1 cellular context compared by ENCODE assay signal in genomic region chr9:35669331-35670145, GRCh38.
TF ChIP-seq lines count a peak whose summit lies in the region.

No MANE protein-coding gene starts in this region.

TF ChIP-seq in HepG2, 621 proteins besides CTCF, POLR2A, EP300 and RAD21 (continued from another document and continues in another):
- TF ChIP-seq SOX13 (IDR thresholded peaks at IDR 0.05) (0 out of 2 replicates have a peak, but pooled peaks have one; percentile 36), SOX13 (CRISPR knock-in tag; conservative IDR thresholded peaks at IDR 0.05 in 1 of 2, IDR thresholded peaks at IDR 0.05 in 1 of 2) (peak in 1 of 2 experiments; percentile 82; a peak in 2 of 4 replicates), TBX3 (IDR thresholded peaks at IDR 0.05; ENCODE audit: borderline replicate concordance) (no peak), RAD51 (IDR thresholded peaks at IDR 0.05; ENCODE audit: borderline replicate concordance) (no peak), TEAD2 (CRISPR knock-in tag; IDR thresholded peaks at IDR 0.05) (no peak), NR2F2 (IDR thresholded peaks at IDR 0.05; ENCODE audit: borderline replicate concordance, low read depth) (no peak), ZNF572 (CRISPR knock-in tag; IDR thresholded peaks at IDR 0.05) (no peak), CHCHD3 (CRISPR knock-in tag; IDR thresholded peaks at IDR 0.05) (no peak), ETV5 (CRISPR knock-in tag; IDR thresholded peaks at IDR 0.05; ENCODE audit: borderline replicate concordance) (peak; percentile 78), LBX2 (CRISPR knock-in tag; IDR thresholded peaks at IDR 0.05; ENCODE audit: borderline replicate concordance) (no peak), PHF21A (CRISPR knock-in tag; IDR thresholded peaks at IDR 0.05) (peak; percentile 99), PAF1 (CRISPR knock-in tag; IDR thresholded peaks at IDR 0.05) (no peak), ZFP37 (CRISPR knock-in tag; IDR thresholded peaks at IDR 0.05; ENCODE audit: borderline replicate concordance) (no peak), DRAP1 (CRISPR knock-in tag; IDR thresholded peaks at IDR 0.05) (peak; percentile 38; the same call in 1 of the 2 replicates), SMAD1 (CRISPR knock-in tag; IDR thresholded peaks at IDR 0.05; ENCODE audit: borderline replicate concordance, low read depth) (no peak), SRSF1 (optimal IDR thresholded peaks at IDR 0.05; ENCODE audit: low read depth, low read length) (no peak), MAFG (CRISPR knock-in tag; IDR thresholded peaks at IDR 0.05) (no peak), ZNF567 (CRISPR knock-in tag; IDR thresholded peaks at IDR 0.05; ENCODE audit: borderline replicate concordance) (no peak), ZNF431 (CRISPR knock-in tag; IDR thresholded peaks at IDR 0.05; ENCODE audit: borderline replicate concordance, low read depth) (no peak), ZFP90 (CRISPR knock-in tag; IDR thresholded peaks at IDR 0.05; ENCODE audit: borderline replicate concordance) (no peak), CAMTA2 (CRISPR knock-in tag; IDR thresholded peaks at IDR 0.05; ENCODE audit: borderline replicate concordance) (no peak), PHF5A (CRISPR knock-in tag; IDR thresholded peaks at IDR 0.05; ENCODE audit: low read depth, unreplicated experiment) (no peak), ZNF720 (CRISPR knock-in tag; IDR thresholded peaks at IDR 0.05) (no peak), ZNF124 (CRISPR knock-in tag; IDR thresholded peaks at IDR 0.05) (peak; percentile 72; the same call in 1 of the 2 replicates), MED1 (CRISPR knock-in tag; IDR thresholded peaks at IDR 0.05) (peak; percentile 58), MAZ (IDR thresholded peaks at IDR 0.05; ENCODE audit: borderline replicate concordance, low read depth, low read length) (no peak), MAZ (CRISPR knock-in tag; IDR thresholded peaks at IDR 0.05; ENCODE audit: low read depth) (no peak), USF2 (IDR thresholded peaks at IDR 0.05; ENCODE audit: low read depth, low read length) (no peak), USF2 (CRISPR knock-in tag; IDR thresholded peaks at IDR 0.05; ENCODE audit: borderline replicate concordance) (no peak), E2F5 (CRISPR knock-in tag; conservative IDR thresholded peaks at IDR 0.05) (no peak), PITX1 (CRISPR knock-in tag; IDR thresholded peaks at IDR 0.05) (peak; percentile 71; the same call in 1 of the 2 replicates), ZNF331 (CRISPR knock-in tag; IDR thresholded peaks at IDR 0.05) (peak; percentile 87), MZF1 (CRISPR knock-in tag; IDR thresholded peaks at IDR 0.05; ENCODE audit: borderline replicate concordance) (no peak), AHR (CRISPR knock-in tag; IDR thresholded peaks at IDR 0.05) (no peak; the same call in 1 of the 2 replicates), ATAD3A (CRISPR knock-in tag; IDR thresholded peaks at IDR 0.05) (no peak), ZNF468 (CRISPR knock-in tag; IDR thresholded peaks at IDR 0.05) (no peak), SSRP1 (CRISPR knock-in tag; IDR thresholded peaks at IDR 0.05) (no peak), HMGA1 (CRISPR knock-in tag; conservative IDR thresholded peaks at IDR 0.05) (no peak), RFX5 (IDR thresholded peaks at IDR 0.05; ENCODE audit: low read depth, low read length) (no peak), MXD3 (CRISPR knock-in tag; IDR thresholded peaks at IDR 0.05) (no peak), SP2 (CRISPR knock-in tag; IDR thresholded peaks at IDR 0.05) (no peak)
- TF ChIP-seq, protein P1, sequence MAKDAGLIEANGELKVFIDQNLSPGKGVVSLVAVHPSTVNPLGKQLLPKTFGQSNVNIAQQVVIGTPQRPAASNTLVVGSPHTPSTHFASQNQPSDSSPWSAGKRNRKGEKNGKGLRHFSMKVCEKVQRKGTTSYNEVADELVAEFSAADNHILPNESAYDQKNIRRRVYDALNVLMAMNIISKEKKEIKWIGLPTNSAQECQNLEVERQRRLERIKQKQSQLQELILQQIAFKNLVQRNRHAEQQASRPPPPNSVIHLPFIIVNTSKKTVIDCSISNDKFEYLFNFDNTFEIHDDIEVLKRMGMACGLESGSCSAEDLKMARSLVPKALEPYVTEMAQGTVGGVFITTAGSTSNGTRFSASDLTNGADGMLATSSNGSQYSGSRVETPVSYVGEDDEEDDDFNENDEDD (CRISPR knock-in tag; IDR thresholded peaks at IDR 0.05; ENCODE audit: borderline replicate concordance): no peak
- TF ChIP-seq, protein P2, sequence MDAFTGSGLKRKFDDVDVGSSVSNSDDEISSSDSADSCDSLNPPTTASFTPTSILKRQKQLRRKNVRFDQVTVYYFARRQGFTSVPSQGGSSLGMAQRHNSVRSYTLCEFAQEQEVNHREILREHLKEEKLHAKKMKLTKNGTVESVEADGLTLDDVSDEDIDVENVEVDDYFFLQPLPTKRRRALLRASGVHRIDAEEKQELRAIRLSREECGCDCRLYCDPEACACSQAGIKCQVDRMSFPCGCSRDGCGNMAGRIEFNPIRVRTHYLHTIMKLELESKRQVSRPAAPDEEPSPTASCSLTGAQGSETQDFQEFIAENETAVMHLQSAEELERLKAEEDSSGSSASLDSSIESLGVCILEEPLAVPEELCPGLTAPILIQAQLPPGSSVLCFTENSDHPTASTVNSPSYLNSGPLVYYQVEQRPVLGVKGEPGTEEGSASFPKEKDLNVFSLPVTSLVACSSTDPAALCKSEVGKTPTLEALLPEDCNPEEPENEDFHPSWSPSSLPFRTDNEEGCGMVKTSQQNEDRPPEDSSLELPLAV (CRISPR knock-in tag; conservative IDR thresholded peaks at IDR 0.05; ENCODE audit: low read depth): no peak
- TF ChIP-seq, protein P3, sequence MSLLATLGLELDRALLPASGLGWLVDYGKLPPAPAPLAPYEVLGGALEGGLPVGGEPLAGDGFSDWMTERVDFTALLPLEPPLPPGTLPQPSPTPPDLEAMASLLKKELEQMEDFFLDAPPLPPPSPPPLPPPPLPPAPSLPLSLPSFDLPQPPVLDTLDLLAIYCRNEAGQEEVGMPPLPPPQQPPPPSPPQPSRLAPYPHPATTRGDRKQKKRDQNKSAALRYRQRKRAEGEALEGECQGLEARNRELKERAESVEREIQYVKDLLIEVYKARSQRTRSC (CRISPR knock-in tag; IDR thresholded peaks at IDR 0.05; ENCODE audit: low read depth): no peak
- TF ChIP-seq, protein P4, sequence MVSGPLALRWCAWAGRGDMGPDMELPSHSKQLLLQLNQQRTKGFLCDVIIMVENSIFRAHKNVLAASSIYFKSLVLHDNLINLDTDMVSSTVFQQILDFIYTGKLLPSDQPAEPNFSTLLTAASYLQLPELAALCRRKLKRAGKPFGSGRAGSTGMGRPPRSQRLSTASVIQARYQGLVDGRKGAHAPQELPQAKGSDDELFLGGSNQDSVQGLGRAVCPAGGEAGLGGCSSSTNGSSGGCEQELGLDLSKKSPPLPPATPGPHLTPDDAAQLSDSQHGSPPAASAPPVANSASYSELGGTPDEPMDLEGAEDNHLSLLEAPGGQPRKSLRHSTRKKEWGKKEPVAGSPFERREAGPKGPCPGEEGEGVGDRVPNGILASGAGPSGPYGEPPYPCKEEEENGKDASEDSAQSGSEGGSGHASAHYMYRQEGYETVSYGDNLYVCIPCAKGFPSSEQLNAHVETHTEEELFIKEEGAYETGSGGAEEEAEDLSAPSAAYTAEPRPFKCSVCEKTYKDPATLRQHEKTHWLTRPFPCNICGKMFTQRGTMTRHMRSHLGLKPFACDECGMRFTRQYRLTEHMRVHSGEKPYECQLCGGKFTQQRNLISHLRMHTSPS (CRISPR knock-in tag; IDR thresholded peaks at IDR 0.05; ENCODE audit: low read depth): no peak
- TF ChIP-seq, protein P5, sequence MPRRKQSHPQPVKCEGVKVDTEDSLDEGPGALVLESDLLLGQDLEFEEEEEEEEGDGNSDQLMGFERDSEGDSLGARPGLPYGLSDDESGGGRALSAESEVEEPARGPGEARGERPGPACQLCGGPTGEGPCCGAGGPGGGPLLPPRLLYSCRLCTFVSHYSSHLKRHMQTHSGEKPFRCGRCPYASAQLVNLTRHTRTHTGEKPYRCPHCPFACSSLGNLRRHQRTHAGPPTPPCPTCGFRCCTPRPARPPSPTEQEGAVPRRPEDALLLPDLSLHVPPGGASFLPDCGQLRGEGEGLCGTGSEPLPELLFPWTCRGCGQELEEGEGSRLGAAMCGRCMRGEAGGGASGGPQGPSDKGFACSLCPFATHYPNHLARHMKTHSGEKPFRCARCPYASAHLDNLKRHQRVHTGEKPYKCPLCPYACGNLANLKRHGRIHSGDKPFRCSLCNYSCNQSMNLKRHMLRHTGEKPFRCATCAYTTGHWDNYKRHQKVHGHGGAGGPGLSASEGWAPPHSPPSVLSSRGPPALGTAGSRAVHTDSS (CRISPR knock-in tag; conservative IDR thresholded peaks at IDR 0.05): no peak
- TF ChIP-seq, protein P6, sequence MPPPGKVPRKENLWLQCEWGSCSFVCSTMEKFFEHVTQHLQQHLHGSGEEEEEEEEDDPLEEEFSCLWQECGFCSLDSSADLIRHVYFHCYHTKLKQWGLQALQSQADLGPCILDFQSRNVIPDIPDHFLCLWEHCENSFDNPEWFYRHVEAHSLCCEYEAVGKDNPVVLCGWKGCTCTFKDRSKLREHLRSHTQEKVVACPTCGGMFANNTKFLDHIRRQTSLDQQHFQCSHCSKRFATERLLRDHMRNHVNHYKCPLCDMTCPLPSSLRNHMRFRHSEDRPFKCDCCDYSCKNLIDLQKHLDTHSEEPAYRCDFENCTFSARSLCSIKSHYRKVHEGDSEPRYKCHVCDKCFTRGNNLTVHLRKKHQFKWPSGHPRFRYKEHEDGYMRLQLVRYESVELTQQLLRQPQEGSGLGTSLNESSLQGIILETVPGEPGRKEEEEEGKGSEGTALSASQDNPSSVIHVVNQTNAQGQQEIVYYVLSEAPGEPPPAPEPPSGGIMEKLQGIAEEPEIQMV (CRISPR knock-in tag; IDR thresholded peaks at IDR 0.05; ENCODE audit: low read depth): no peak
- TF ChIP-seq, protein P7, sequence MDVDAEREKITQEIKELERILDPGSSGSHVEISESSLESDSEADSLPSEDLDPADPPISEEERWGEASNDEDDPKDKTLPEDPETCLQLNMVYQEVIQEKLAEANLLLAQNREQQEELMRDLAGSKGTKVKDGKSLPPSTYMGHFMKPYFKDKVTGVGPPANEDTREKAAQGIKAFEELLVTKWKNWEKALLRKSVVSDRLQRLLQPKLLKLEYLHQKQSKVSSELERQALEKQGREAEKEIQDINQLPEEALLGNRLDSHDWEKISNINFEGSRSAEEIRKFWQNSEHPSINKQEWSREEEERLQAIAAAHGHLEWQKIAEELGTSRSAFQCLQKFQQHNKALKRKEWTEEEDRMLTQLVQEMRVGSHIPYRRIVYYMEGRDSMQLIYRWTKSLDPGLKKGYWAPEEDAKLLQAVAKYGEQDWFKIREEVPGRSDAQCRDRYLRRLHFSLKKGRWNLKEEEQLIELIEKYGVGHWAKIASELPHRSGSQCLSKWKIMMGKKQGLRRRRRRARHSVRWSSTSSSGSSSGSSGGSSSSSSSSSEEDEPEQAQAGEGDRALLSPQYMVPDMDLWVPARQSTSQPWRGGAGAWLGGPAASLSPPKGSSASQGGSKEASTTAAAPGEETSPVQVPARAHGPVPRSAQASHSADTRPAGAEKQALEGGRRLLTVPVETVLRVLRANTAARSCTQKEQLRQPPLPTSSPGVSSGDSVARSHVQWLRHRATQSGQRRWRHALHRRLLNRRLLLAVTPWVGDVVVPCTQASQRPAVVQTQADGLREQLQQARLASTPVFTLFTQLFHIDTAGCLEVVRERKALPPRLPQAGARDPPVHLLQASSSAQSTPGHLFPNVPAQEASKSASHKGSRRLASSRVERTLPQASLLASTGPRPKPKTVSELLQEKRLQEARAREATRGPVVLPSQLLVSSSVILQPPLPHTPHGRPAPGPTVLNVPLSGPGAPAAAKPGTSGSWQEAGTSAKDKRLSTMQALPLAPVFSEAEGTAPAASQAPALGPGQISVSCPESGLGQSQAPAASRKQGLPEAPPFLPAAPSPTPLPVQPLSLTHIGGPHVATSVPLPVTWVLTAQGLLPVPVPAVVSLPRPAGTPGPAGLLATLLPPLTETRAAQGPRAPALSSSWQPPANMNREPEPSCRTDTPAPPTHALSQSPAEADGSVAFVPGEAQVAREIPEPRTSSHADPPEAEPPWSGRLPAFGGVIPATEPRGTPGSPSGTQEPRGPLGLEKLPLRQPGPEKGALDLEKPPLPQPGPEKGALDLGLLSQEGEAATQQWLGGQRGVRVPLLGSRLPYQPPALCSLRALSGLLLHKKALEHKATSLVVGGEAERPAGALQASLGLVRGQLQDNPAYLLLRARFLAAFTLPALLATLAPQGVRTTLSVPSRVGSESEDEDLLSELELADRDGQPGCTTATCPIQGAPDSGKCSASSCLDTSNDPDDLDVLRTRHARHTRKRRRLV (CRISPR knock-in tag; IDR thresholded peaks at IDR 0.05): 0 out of 2 replicates have a peak, but pooled peaks have one; percentile 46
